In the genomic region with DNA sequence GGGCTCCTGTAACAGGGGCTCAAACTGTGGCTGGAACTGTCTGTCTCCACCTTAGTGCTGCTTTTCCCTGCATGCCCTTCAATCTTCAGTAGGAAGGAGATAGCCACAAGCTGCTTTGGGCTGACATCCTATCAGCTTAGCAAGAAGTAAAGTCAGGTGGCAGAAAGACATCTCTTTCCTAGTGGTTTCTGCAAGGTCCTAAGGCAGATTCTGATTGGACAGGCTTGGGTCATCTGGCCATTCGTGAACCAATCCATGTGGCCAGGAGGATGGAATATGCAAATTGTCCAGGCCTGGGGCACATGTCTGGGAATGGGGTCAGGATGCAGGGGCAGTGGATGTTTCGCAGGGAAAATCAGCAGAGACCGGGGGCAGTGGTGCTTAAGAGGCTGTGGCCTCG, we compare ENCODE assay signal across 1 cellular context.
TF ChIP-seq lines count a peak whose summit lies in the region.

No MANE protein-coding gene starts in this region.

TF ChIP-seq in IMR-90, 13 proteins besides CTCF, POLR2A, EP300 and RAD21 (continued from another document):
- TF ChIP-seq RFX5 (IDR thresholded peaks at IDR 0.05; ENCODE audit: low read depth, low read length), result no peak
- TF ChIP-seq MAFK (IDR thresholded peaks at IDR 0.05; ENCODE audit: low read depth, low read length), result no peak
